In the genomic region with DNA sequence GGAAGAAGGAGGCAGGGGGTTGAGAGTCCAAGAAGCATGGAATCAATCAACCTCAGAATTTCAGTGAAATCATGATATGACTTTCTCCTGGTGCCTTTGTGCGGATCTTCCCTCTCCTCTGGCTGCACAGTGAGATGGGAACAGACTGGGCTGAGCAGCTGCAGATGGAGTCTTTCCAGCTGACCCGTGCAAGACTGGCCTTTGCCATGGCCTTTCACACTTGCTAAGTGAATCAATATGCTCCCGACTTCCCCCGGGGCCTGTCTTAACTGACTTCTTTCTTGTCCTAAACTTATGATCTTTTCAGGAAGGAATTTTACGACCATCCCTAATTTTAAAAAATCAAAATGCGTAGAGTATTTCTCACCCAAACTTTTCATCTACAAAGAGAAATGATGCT, we compare ENCODE assay signal across 26 cellular contexts.
DNase-seq lines count a peak whose midpoint lies in the region; ATAC-seq, FAIRE-seq and TF ChIP-seq lines count a peak whose summit lies in the region.
"Had no signal": no experiment of that assay in that cellular context is flagged by ENCODE, and none has a peak within 500 bp of the region (broad histone marks: within the 10 kb centered on the region; RNA-seq: fewer than 3 reads in every experiment).

No MANE protein-coding gene starts in this region.

- H2AFZ ChIP-seq in HepG2 (ENCODE audit: low read length) (no peak overlapping the region), neural progenitor cell (replicated peaks) (no peak overlapping the region), osteoblast (ENCODE audit: low read length) (no peak overlapping the region)
- H2AFZ ChIP-seq: GM23248 had no signal

- intact Hi-C loops in HepG2 (cut with micrococcal nuclease; ENCODE audit: unreplicated experiment): no loop called here

- no peak for TF ChIP-seq POLR2A in HepG2 (IDR thresholded peaks at IDR 0.05; ENCODE audit: insufficient read depth in 1 of 2, low read depth in 2 of 2, low read length in 2 of 2)

- no peak for TF ChIP-seq EP300 in HepG2 (IDR thresholded peaks at IDR 0.05; ENCODE audit: low read depth in 2 of 2, low read length in 2 of 2)
- TF ChIP-seq EP300 in HepG2 (CRISPR knock-in tag; IDR thresholded peaks at IDR 0.05; ENCODE audit: borderline replicate concordance): no peak

- H3K9me3 Mint-ChIP-seq in neural progenitor cell: no peaks in the 10 kb centered on the region
- peaks cover 8 to 13% of the 10 kb centered on the region in 2 donors for H3K9me3 Mint-ChIP-seq in stimulated activated naive B cell treated with anti-CD40 and anti-IgM and Interleukin-4, amounts not matched to agents 10 μg/mL and 1 μg/mL and 100 μg/mL, for 72 hours
- peaks cover 15 to 22% of the 10 kb centered on the region in 2 donors for H3K9me3 Mint-ChIP-seq in stimulated activated naive CD8-positive, alpha-beta T cell treated with anti-CD3 and anti-CD28 coated beads, Interleukin-15, amount 100 ng/mL, for 72 hours

- H4K20me1 ChIP-seq in HepG2 (ENCODE audit: insufficient read depth, low read length): no peaks in the 10 kb centered on the region
- no peaks in the 10 kb centered on the region for H4K20me1 ChIP-seq in neural progenitor cell (ENCODE audit: low read depth)
- no peaks in the 10 kb centered on the region for H4K20me1 ChIP-seq in osteoblast (ENCODE audit: insufficient read depth, low read length)
- H4K20me1 ChIP-seq: BLaER1 had no signal

- no peak overlapping the region for H3K4me2 ChIP-seq in HepG2 (ENCODE audit: low read depth, low read length)
- H3K4me2 ChIP-seq in neural progenitor cell: no peak overlapping the region
- H3K4me2 ChIP-seq in osteoblast (ENCODE audit: insufficient read depth, low read length): no peak overlapping the region
- H3K4me2 ChIP-seq: BLaER1 had no signal

- no TSS peak for BruUV-seq in HepG2 (replicated peaks; lab: Mats Ljungman, UMichigan)

- H3K27ac Mint-ChIP-seq in neural progenitor cell: peak overlapping the region; percentile 61
- no peak overlapping the region for H3K27ac Mint-ChIP-seq in stimulated activated naive B cell treated with anti-CD40 and anti-IgM and Interleukin-4, amounts not matched to agents 10 μg/mL and 1 μg/mL and 100 μg/mL, for 72 hours
- H3K27ac Mint-ChIP-seq in stimulated activated naive CD8-positive, alpha-beta T cell treated with anti-CD3 and anti-CD28 coated beads, Interleukin-15, amount 100 ng/mL, for 72 hours: no peak overlapping the region
- H3K27ac Mint-ChIP-seq: CD4-positive, alpha-beta T cell; IgD-negative memory B cell had no signal

- no peaks in the 10 kb centered on the region for H3K36me3 Mint-ChIP-seq in neural progenitor cell
- H3K36me3 Mint-ChIP-seq in stimulated activated naive B cell treated with anti-CD40 and anti-IgM and Interleukin-4, amounts not matched to agents 10 μg/mL and 1 μg/mL and 100 μg/mL, for 72 hours: no peaks in the 10 kb centered on the region
- H3K36me3 Mint-ChIP-seq: IgD-negative memory B cell had no signal

- no peak overlapping the region for H3K27ac ChIP-seq in liver (ENCODE audit: low read depth in 1 of 2, low read length in 2 of 2)
- H3K27ac ChIP-seq in HepG2 (ENCODE audit: extremely low read length, insufficient read depth, low read length): no peak overlapping the region
- no peak overlapping the region for H3K27ac ChIP-seq in neural progenitor cell
- no peak overlapping the region for H3K27ac ChIP-seq in osteoblast (ENCODE audit: low read depth, low read length)
- H3K27ac ChIP-seq: 22Rv1, BLaER1, GM23248, Peyer's patch, SJCRH30 had no signal

- DNase-seq in HepG2 (ENCODE audit: low spot score) (no peak), fibroblast of villous mesenchyme (ENCODE audit: low read depth) (peak; percentile 6), neural progenitor cell (ENCODE audit: low spot score) (no peak), osteoblast (ENCODE audit: insufficient read length, low spot score, missing footprints) (no peak)
- DNase-seq in stimulated activated naive B cell treated with anti-CD40 and anti-IgM and Interleukin-4, amounts not matched to agents 10 μg/mL and 1 μg/mL and 100 μg/mL, for 72 hours: no peak
- no peak for DNase-seq in stimulated activated naive CD8-positive, alpha-beta T cell treated with anti-CD3 and anti-CD28 coated beads, Interleukin-15, amount 100 ng/mL, for 72 hours
- DNase-seq: ACHN; Caco-2; CD4-positive, alpha-beta T cell; DND-41; GM23248; NCI-H1105; NCI-H146; NCI-H2029 treated with DMSO at 0.1 percent for 48 hours; NCI-H226; NCI-H524; NCI-H82; Peyer's patch; SJCRH30 had no signal

- TF ChIP-seq CTCF in liver (IDR thresholded peaks at IDR 0.05; ENCODE audit: low read depth, low read length, missing input control) (no peak), HepG2 (CRISPR knock-in tag; IDR thresholded peaks at IDR 0.05) (no peak), fibroblast of villous mesenchyme (IDR thresholded peaks at IDR 0.05; ENCODE audit: insufficient read depth, low read depth, low read length) (no peak), neural progenitor cell (IDR thresholded peaks at IDR 0.05) (no peak), osteoblast (IDR thresholded peaks at IDR 0.05; ENCODE audit: extremely low read depth, low read depth, low read length) (no peak)

- TF ChIP-seq RAD21 in liver (IDR thresholded peaks at IDR 0.05): no peak
- TF ChIP-seq RAD21 in HepG2 (CRISPR knock-in tag; IDR thresholded peaks at IDR 0.05): no peak

- ATAC-seq in HepG2 (no peak), HG02970 (IDR thresholded peaks at IDR 0.05; ENCODE audit: low FRiP score, unreplicated experiment) (no peak)
- ATAC-seq in stimulated activated naive B cell treated with anti-CD40 and anti-IgM and Interleukin-4, amounts not matched to agents 10 μg/mL and 1 μg/mL and 100 μg/mL, for 72 hours (replicated peaks): no peak
- ATAC-seq in stimulated activated naive CD8-positive, alpha-beta T cell treated with anti-CD3 and anti-CD28 coated beads, Interleukin-15, amount 100 ng/mL, for 72 hours: no peak
- ATAC-seq: GM12878 had no signal

- no peaks in the 10 kb centered on the region for H3K4me1 ChIP-seq in liver (ENCODE audit: control insufficient read depth in 4 of 4, insufficient read depth in 4 of 4, low read length in 3 of 4)
- no peaks in the 10 kb centered on the region for H3K4me1 ChIP-seq in HepG2 (ENCODE audit: insufficient read depth, low read length)
- H3K4me1 ChIP-seq in neural progenitor cell: no peaks in the 10 kb centered on the region
- no peaks in the 10 kb centered on the region for H3K4me1 ChIP-seq in osteoblast (ENCODE audit: insufficient read depth, low read length)
- H3K4me1 ChIP-seq: BLaER1, Caco-2, HAP-1, Peyer's patch, SJCRH30 had no signal

- no peaks in the 10 kb centered on the region for H3K79me2 ChIP-seq in HepG2 (ENCODE audit: insufficient read depth, low read length)
- no peaks in the 10 kb centered on the region for H3K79me2 ChIP-seq in neural progenitor cell (ENCODE audit: low read depth)
- H3K79me2 ChIP-seq in osteoblast (ENCODE audit: insufficient read depth, low read length): no peaks in the 10 kb centered on the region

- H3K9ac ChIP-seq in liver (ENCODE audit: low read depth in 1 of 2, low read length in 2 of 2) (no peak overlapping the region), HepG2 (ENCODE audit: insufficient read depth, low read depth, low read length) (no peak overlapping the region), neural progenitor cell (no peak overlapping the region)
- H3K9ac ChIP-seq: BLaER1, GM23248 had no signal

- in situ Hi-C loops in HepG2 (cut with HindIII; ENCODE audit: extremely low pct_ligation_motif_present, low pct_unique_long_range_greater_than_20kb): no loop called here

- H3K4me1 Mint-ChIP-seq in neural progenitor cell: peaks cover 14% of the 10 kb centered on the region
- H3K4me1 Mint-ChIP-seq in stimulated activated naive B cell treated with anti-CD40 and anti-IgM and Interleukin-4, amounts not matched to agents 10 μg/mL and 1 μg/mL and 100 μg/mL, for 72 hours: no peaks in the 10 kb centered on the region
- no peaks in the 10 kb centered on the region for H3K4me1 Mint-ChIP-seq in stimulated activated naive CD8-positive, alpha-beta T cell treated with anti-CD3 and anti-CD28 coated beads, Interleukin-15, amount 100 ng/mL, for 72 hours
- H3K4me1 Mint-ChIP-seq: IgD-negative memory B cell had no signal

- no peak overlapping the region for H3K4me3 Mint-ChIP-seq in neural progenitor cell
- no peak overlapping the region for H3K4me3 Mint-ChIP-seq in stimulated activated naive B cell treated with anti-CD40 and anti-IgM and Interleukin-4, amounts not matched to agents 10 μg/mL and 1 μg/mL and 100 μg/mL, for 72 hours
- no peak overlapping the region for H3K4me3 Mint-ChIP-seq in stimulated activated naive CD8-positive, alpha-beta T cell treated with anti-CD3 and anti-CD28 coated beads, Interleukin-15, amount 100 ng/mL, for 72 hours
- H3K4me3 Mint-ChIP-seq: CD4-positive, alpha-beta T cell; IgD-negative memory B cell had no signal

- no peaks in the 10 kb centered on the region for H3K36me3 ChIP-seq in liver (ENCODE audit: control insufficient read depth in 4 of 4, insufficient read depth in 3 of 4, low read depth in 1 of 4, low read length in 3 of 4)
- H3K36me3 ChIP-seq in HepG2 (replicated peaks in 1 of 2; ENCODE audit: control insufficient read depth in 1 of 2, insufficient read depth in 2 of 2, low read length in 2 of 2): no peaks in the 10 kb centered on the region
- H3K36me3 ChIP-seq in neural progenitor cell: no peaks in the 10 kb centered on the region
- no peaks in the 10 kb centered on the region for H3K36me3 ChIP-seq in osteoblast (ENCODE audit: insufficient read depth, low read length)
- H3K36me3 ChIP-seq: BLaER1, HAP-1, Peyer's patch, SJCRH30 had no signal

- WGBS in liver: 48% methylated on average over 6 of the region's 6 CpGs
- 17% methylated on average over 6 of the region's 6 CpGs for WGBS in HepG2 (ENCODE audit: low lambda C conversion rate)

- CTCF ChIA-PET in HepG2 (lab: Yijun Ruan, JAX; ENCODE audit: low intra/inter-chr PET ratio, low total read pairs): no interaction called here

- no peaks in the 10 kb centered on the region for H3F3A ChIP-seq in neural progenitor cell (ENCODE audit: low read depth)

- no peak overlapping the region for H3K4me3 ChIP-seq in liver (ENCODE audit: low read depth in 1 of 3, low read length in 3 of 3)
- no peak overlapping the region for H3K4me3 ChIP-seq in HepG2 (replicated peaks in 1 of 3; ENCODE audit: insufficient read depth in 1 of 3, low read depth in 2 of 3, low read length in 3 of 3)
- H3K4me3 ChIP-seq in fibroblast of villous mesenchyme (ENCODE audit: low read depth, low read length): no peak overlapping the region
- H3K4me3 ChIP-seq in neural progenitor cell: no peak overlapping the region
- H3K4me3 ChIP-seq in osteoblast (ENCODE audit: insufficient read depth, low read length): no peak overlapping the region
- H3K4me3 ChIP-seq: BLaER1, GM12878, GM23248, HAP-1, Peyer's patch, SJCRH30 had no signal

- H3K27me3 Mint-ChIP-seq in neural progenitor cell (ENCODE audit: insufficient read depth, low read depth): peaks cover 4% of the 10 kb centered on the region
- no peaks in the 10 kb centered on the region for H3K27me3 Mint-ChIP-seq in stimulated activated naive B cell treated with anti-CD40 and anti-IgM and Interleukin-4, amounts not matched to agents 10 μg/mL and 1 μg/mL and 100 μg/mL, for 72 hours
- no peaks in the 10 kb centered on the region for H3K27me3 Mint-ChIP-seq in stimulated activated naive CD8-positive, alpha-beta T cell treated with anti-CD3 and anti-CD28 coated beads, Interleukin-15, amount 100 ng/mL, for 72 hours
- H3K27me3 Mint-ChIP-seq: IgD-negative memory B cell had no signal

- no peak for FAIRE-seq in HepG2 (lab: Jason Lieb, UNC)
- FAIRE-seq: GM12878 had no signal

- peaks cover 0 to 9% (median 7%) of the 10 kb centered on the region in 4 donors for H3K9me3 ChIP-seq in liver (ENCODE audit: control insufficient read depth in 4 of 4, low read length in 3 of 4)
- no peaks in the 10 kb centered on the region for H3K9me3 ChIP-seq in HepG2 (ENCODE audit: low read length)
- H3K9me3 ChIP-seq in neural progenitor cell (ENCODE audit: low read depth): no peaks in the 10 kb centered on the region
- H3K9me3 ChIP-seq in osteoblast (ENCODE audit: low read depth, low read length): no peaks in the 10 kb centered on the region
- H3K9me3 ChIP-seq: BLaER1, Caco-2, HAP-1, SJCRH30 had no signal

- H3K27me3 ChIP-seq in liver (ENCODE audit: control insufficient read depth in 4 of 4, insufficient read depth in 4 of 4, low read length in 3 of 4): peaks cover 0 to 8% (median 4%) of the 10 kb centered on the region in 4 donors
- H3K27me3 ChIP-seq in HepG2 (ENCODE audit: control insufficient read depth in 1 of 2, insufficient read depth in 2 of 2, low read length in 2 of 2): no peaks in the 10 kb centered on the region
- no peaks in the 10 kb centered on the region for H3K27me3 ChIP-seq in neural progenitor cell
- no peaks in the 10 kb centered on the region for H3K27me3 ChIP-seq in osteoblast (ENCODE audit: insufficient read depth, low read length)
- H3K27me3 ChIP-seq: BLaER1, Peyer's patch, SJCRH30 had no signal

- POLR2A ChIA-PET in HepG2 (lab: Yijun Ruan, JAX): no interaction called here
